10 cellular contexts compared by ENCODE assay signal in genomic region chr9:132672413-132672690, GRCh38. TPM values are rescaled to one million over a fixed set of nuclear protein-coding genes. Genes with fewer than 3 reads are reported as not detected.
DNase-seq lines count a peak whose midpoint lies in the region; ATAC-seq and TF ChIP-seq lines count a peak whose summit lies in the region.
"Had no signal": no experiment of that assay in that cellular context is flagged by ENCODE, and none has a peak within 500 bp of the region (broad histone marks: within the 10 kb centered on the region; RNA-seq: fewer than 3 reads in every experiment).

No MANE protein-coding gene starts in this region.

- H3K9me3 Mint-ChIP-seq in type B pancreatic cell = peaks cover 9% of the 10 kb centered on the region

- H3K27ac Mint-ChIP-seq in type B pancreatic cell = peak overlapping the region; percentile 91

- H3K9me3 ChIP-seq in left ventricle myocardium inferior (replicated peaks) (no peaks in the 10 kb centered on the region), SK-N-MC (ENCODE audit: low read depth, low read length) (no peaks in the 10 kb centered on the region)
- H3K9me3 ChIP-seq: uterus had no signal

- intact Hi-C loops in left ventricle myocardium inferior (cut with micrococcal nuclease) = no loop called here
- intact Hi-C loops in left cardiac atrium (cut with DNase I) = loop anchor here in 1 of 2 donors (5.0 kb wide), 1 partner anchor 125 kb away; no protein-coding TSS in a partner anchor

- H3K36me3 Mint-ChIP-seq in type B pancreatic cell = peaks cover 21% of the 10 kb centered on the region

- H3K27ac ChIP-seq in left ventricle myocardium inferior (replicated peaks) (no peak overlapping the region), SK-N-MC (no peak overlapping the region)
- H3K27ac ChIP-seq: uterus had no signal

- H3K4me1 ChIP-seq in left ventricle myocardium inferior = peaks cover 67% of the 10 kb centered on the region

- no peaks in the 10 kb centered on the region for H3K27me3 ChIP-seq in left ventricle myocardium inferior (ENCODE audit: low read depth)
- H3K27me3 ChIP-seq: uterus had no signal

- no peaks in the 10 kb centered on the region for H3K36me3 ChIP-seq in left ventricle myocardium inferior
- peaks cover 26% of the 10 kb centered on the region for H3K36me3 ChIP-seq in SK-N-MC (ENCODE audit: insufficient read depth, low read length)
- H3K36me3 ChIP-seq: uterus had no signal

- H3K4me3 ChIP-seq in left ventricle myocardium inferior = peak overlapping the region; percentile 95
- H3K4me3 ChIP-seq in SK-N-MC = peak overlapping the region; percentile 90
- H3K4me3 ChIP-seq in fibroblast of mammary gland (ENCODE audit: control insufficient read depth, low read depth, low read length) = peak overlapping the region; percentile 12

- H3K9ac ChIP-seq in SK-N-MC (ENCODE audit: insufficient read length) = no peak overlapping the region

- H3K4me1 Mint-ChIP-seq in type B pancreatic cell (ENCODE audit: unreplicated experiment) = peaks cover 24% of the 10 kb centered on the region

- no peaks in the 10 kb centered on the region for H3K27me3 Mint-ChIP-seq in type B pancreatic cell

- ATAC-seq in left cardiac atrium (no peak), GM19452 (IDR thresholded peaks at IDR 0.05; ENCODE audit: unreplicated experiment) (no peak)

- TF ChIP-seq CTCF in left ventricle myocardium inferior (IDR thresholded peaks at IDR 0.05; ENCODE audit: borderline replicate concordance) = no peak
- no peak for TF ChIP-seq CTCF in fibroblast of mammary gland (conservative IDR thresholded peaks at IDR 0.05; ENCODE audit: control insufficient read depth, insufficient read depth, low read depth, low read length)
- no peak for TF ChIP-seq CTCF in type B pancreatic cell (conservative IDR thresholded peaks at IDR 0.05)

- no peak for DNase-seq in left ventricle myocardium inferior
- DNase-seq in left cardiac atrium = no peak
- DNase-seq in SK-N-MC (ENCODE audit: low read depth, low spot score) = no peak
- DNase-seq in fibroblast of mammary gland (ENCODE audit: low read depth) = peak; percentile 41
- no peak for DNase-seq in type B pancreatic cell (ENCODE audit: extremely low spot score, unreplicated experiment)
- no peak for DNase-seq in NCI-H69 (lab: John Stamatoyannopoulos, UW)
- no peak for DNase-seq in AG08396 (ENCODE audit: low spot score)
- DNase-seq: GF-D8, uterus had no signal

- H3K4me3 Mint-ChIP-seq in type B pancreatic cell = peak overlapping the region; percentile 89

RNA-seq across cellular contexts. Expression of gene GTF3C4, which starts 2.1 kb away (rescaled TPM):
- 8.4 TPM for total RNA-seq in left ventricle myocardium inferior
- 1 to 10 TPM; 8.1 to 9.2 TPM for total RNA-seq in left cardiac atrium
- 23.7 and 25.9 TPM in 2 replicates for total RNA-seq in type B pancreatic cell (ENCODE audit: low replicate concordance)

RNA-seq across cellular contexts. Expression of gene DDX31, which starts 2.6 kb away (rescaled TPM):
- total RNA-seq in left ventricle myocardium inferior (4.4 TPM), left cardiac atrium (1 to 10 TPM; 5.2 to 7.9 TPM), type B pancreatic cell (ENCODE audit: low replicate concordance) (16.0 and 19.6 TPM in 2 replicates)

Comparison
In these comparisons a context has a peak if more than half of its experiments do, and no peak if none do; other contexts are left out.
1. H3K4me3 ChIP-seq: peak in every context shown above with its lines; median percentile 95 in left ventricle myocardium inferior; 90 in SK-N-MC; 12 in fibroblast of mammary gland.